ENCODE assay signal across 18 cellular contexts in the genomic region with DNA sequence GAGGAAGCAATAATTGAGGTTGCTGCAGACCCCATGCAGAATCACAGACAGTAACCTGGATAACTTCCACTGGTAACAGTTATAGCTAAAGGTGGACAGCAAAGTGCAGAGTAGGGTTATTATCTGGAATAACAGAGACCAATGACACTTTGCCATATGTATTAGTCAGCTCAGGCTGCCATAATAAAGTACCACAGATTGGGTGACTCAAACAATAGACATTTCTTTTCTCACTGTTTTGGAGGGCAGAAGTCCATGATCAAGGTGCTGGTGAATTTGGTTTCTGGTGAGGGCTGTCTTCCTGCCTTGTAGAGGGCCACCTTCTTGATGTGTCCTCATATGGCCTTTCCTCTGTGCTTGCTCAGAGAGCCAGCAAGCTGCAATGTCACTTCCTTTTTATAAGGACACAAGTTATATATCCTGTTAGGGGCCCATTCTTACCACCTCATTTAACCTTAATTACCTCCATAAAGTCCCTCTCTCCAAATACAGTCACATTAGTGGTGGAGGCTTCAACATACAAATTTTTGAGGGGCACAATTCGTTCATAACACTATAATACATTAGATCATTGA.
DNase-seq lines count a peak whose midpoint lies in the region; ATAC-seq, FAIRE-seq and TF ChIP-seq lines count a peak whose summit lies in the region.
"Had no signal": no experiment of that assay in that cellular context is flagged by ENCODE, and none has a peak within 500 bp of the region (broad histone marks: within the 10 kb centered on the region; RNA-seq: fewer than 3 reads in every experiment).

No MANE protein-coding gene starts in this region.

- H3K27ac ChIP-seq in prostate gland (no peak overlapping the region), lower lobe of right lung (no peak overlapping the region)
- H3K27ac ChIP-seq: RWPE1 had no signal

- H3K36me3 ChIP-seq in bronchial epithelial cell (ENCODE audit: control insufficient read depth, insufficient read depth, low read length) = no peaks in the 10 kb centered on the region
- no peaks in the 10 kb centered on the region for H3K36me3 ChIP-seq in prostate gland
- no peaks in the 10 kb centered on the region for H3K36me3 ChIP-seq in lower lobe of right lung

- no peak for TF ChIP-seq POLR2A in prostate gland (IDR thresholded peaks at IDR 0.05)

- FAIRE-seq in bronchial epithelial cell (lab: Jason Lieb, UNC) = no peak

- WGBS in prostate gland = 71% methylated on average over 1 of the region's 1 CpG

- H3K4me3 ChIP-seq in bronchial epithelial cell (ENCODE audit: low read depth, low read length) = no peak overlapping the region
- no peak overlapping the region for H3K4me3 ChIP-seq in prostate gland
- H3K4me3 ChIP-seq in lower lobe of right lung = no peak overlapping the region

- H3K4me1 ChIP-seq in prostate gland (replicated peaks) (no peaks in the 10 kb centered on the region), lower lobe of right lung (no peaks in the 10 kb centered on the region)
- H3K4me1 ChIP-seq: Caco-2 had no signal

- in situ Hi-C loops in KBM-7 (cut with MboI; ENCODE audit: low pct_unique_long_range_greater_than_20kb, low sequenced_read_pairs) = no loop called here

- H3K9me3 ChIP-seq in prostate gland = no peaks in the 10 kb centered on the region
- no peaks in the 10 kb centered on the region for H3K9me3 ChIP-seq in lower lobe of right lung
- H3K9me3 ChIP-seq: Caco-2 had no signal

- TF ChIP-seq CTCF in bronchial epithelial cell (IDR thresholded peaks at IDR 0.05; ENCODE audit: insufficient read depth, low read length, severe bottlenecking) (no peak), prostate gland (IDR thresholded peaks at IDR 0.05) (no peak), lower lobe of right lung (IDR thresholded peaks at IDR 0.05) (no peak)

- DNase-seq in KBM-7 (peak; percentile 55), RKO (ENCODE audit: low spot score) (peak; percentile 1), bronchial epithelial cell (ENCODE audit: low read depth) (peak; percentile 12), prostate gland (ENCODE audit: low spot score) (no peak), lower lobe of right lung (no peak), T-helper 2 cell (no peak)
- DNase-seq: Caco-2; CD4-positive, CD25-positive, alpha-beta regulatory T cell; DMS153; GOT3; HFFc6; KG1; MM.1S; NCI-H187; NCI-H345; NK-92 treated with Interleukin-12 subunit alpha and Interleukin-12 subunit beta, amount 100 ng/mL, for 24 hours had no signal

- intact Hi-C loops in prostate gland (cut with DNase I) = no loop called here
- intact Hi-C loops in lower lobe of right lung (cut with DNase I) = no loop called here

- no peaks in the 10 kb centered on the region for H3K27me3 ChIP-seq in bronchial epithelial cell (ENCODE audit: control insufficient read depth, insufficient read depth, low read length)
- no peaks in the 10 kb centered on the region for H3K27me3 ChIP-seq in prostate gland (replicated peaks; ENCODE audit: insufficient read depth)
- H3K27me3 ChIP-seq in lower lobe of right lung (ENCODE audit: low read depth) = no peaks in the 10 kb centered on the region

- ATAC-seq in GM21381 (IDR thresholded peaks at IDR 0.05; ENCODE audit: unreplicated experiment) (no peak), lower lobe of right lung (no peak)

Comparison
In these comparisons a context has a peak if more than half of its experiments do, and no peak if none do; other contexts are left out.
1. DNase-seq: peak in KBM-7 (single experiment), RKO (single experiment) and bronchial epithelial cell (single experiment); none in prostate gland (single experiment), lower lobe of right lung (single experiment) and T-helper 2 cell (0 of 5).